18 cellular contexts compared by ENCODE assay signal in the genomic region with DNA sequence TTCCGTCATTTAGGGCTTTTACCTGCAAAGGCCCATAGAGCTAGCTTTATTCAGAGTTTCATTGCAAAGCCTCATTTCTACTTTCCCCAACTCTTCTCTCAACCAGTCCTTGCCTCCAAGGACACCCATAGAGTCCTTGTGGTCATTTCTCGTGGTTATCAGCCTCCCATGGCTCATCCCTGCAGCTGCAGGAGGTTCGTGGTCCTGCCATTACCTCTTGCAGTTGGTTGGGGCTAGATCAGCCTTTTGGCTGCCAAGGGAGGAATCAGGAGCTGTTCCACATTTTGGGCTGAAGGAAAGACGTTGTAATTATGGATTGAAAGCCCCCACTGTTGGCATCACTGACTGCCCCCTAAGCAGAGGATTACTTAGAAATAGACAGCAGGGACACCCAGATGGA.
"Had no signal": no experiment of that assay in that cellular context is flagged by ENCODE, and none has a peak within 500 bp of the region (broad histone marks: within the 10 kb centered on the region; RNA-seq: fewer than 3 reads in every experiment).

No MANE protein-coding gene starts in this region.

- H3K4me1 Mint-ChIP-seq: neural crest cell had no signal

- H3K4me3 Mint-ChIP-seq: activated T-cell treated with anti-CD3 and anti-CD28 coated beads, Interleukin-2, amount 50 U/mL, for 4 hours; neural crest cell; T-helper 2 cell treated with Interferon-gamma antibody and Interleukin-4, amounts not matched to agents 5 μg/mL and 100 μg/mL, for 36 hours had no signal

- H3K27ac Mint-ChIP-seq: T-helper 2 cell treated with Interferon-gamma antibody and Interleukin-4, amounts not matched to agents 5 μg/mL and 100 μg/mL, for 36 hours had no signal

- H3K27ac ChIP-seq: ascending aorta, dorsolateral prefrontal cortex, gastrocnemius medialis, lower lobe of right lung, right lobe of liver, stomach, testis, upper lobe of right lung had no signal

- DNase-seq: activated CD4-positive, alpha-beta T cell treated with anti-CD3 and anti-CD28 coated beads, Interleukin-2, amount 50 U/mL, for 4 hours; activated CD4-positive, CD25-positive, alpha-beta regulatory T cell; activated effector memory CD4-positive, alpha-beta T cell treated with anti-CD3 and anti-CD28 coated beads, Interleukin-2, amount 50 U/mL, for 16 hours; activated T-cell treated with anti-CD3 and anti-CD28 coated beads, Interleukin-2, amount 50 U/mL, for 4 hours; dorsolateral prefrontal cortex; erythroblast; gastrocnemius medialis; left cardiac atrium; lower lobe of right lung; right lobe of liver; spleen; stimulated activated CD4-positive, alpha-beta T cell treated with anti-CD3 and anti-CD28 coated beads, Interleukin-2, amount 100 ng/mL, for 24 hours; stomach; testis; upper lobe of right lung had no signal

- H3K9me3 ChIP-seq: ascending aorta, gastrocnemius medialis, lower lobe of right lung, right lobe of liver, stomach, testis, upper lobe of right lung had no signal

- ATAC-seq: gastrocnemius medialis, left cardiac atrium, lower lobe of right lung, upper lobe of right lung had no signal

- H3K36me3 ChIP-seq: ascending aorta, gastrocnemius medialis, lower lobe of right lung, right lobe of liver, spleen, stomach, upper lobe of right lung had no signal

- H3K4me3 ChIP-seq: ascending aorta, dorsolateral prefrontal cortex, gastrocnemius medialis, lower lobe of right lung, right lobe of liver, spleen, stomach, testis, upper lobe of right lung had no signal

- H3K9me3 Mint-ChIP-seq: activated T-cell treated with anti-CD3 and anti-CD28 coated beads, Interleukin-2, amount 50 U/mL, for 4 hours; neural crest cell; T-helper 2 cell treated with Interferon-gamma antibody and Interleukin-4, amounts not matched to agents 5 μg/mL and 100 μg/mL, for 36 hours had no signal

- H3K27me3 ChIP-seq: ascending aorta, dorsolateral prefrontal cortex, gastrocnemius medialis, right lobe of liver, spleen, stomach, testis, upper lobe of right lung had no signal

- H3K4me1 ChIP-seq: gastrocnemius medialis, spleen, testis, upper lobe of right lung had no signal
